ENCODE assay signal across 15 cellular contexts in the genomic region with DNA sequence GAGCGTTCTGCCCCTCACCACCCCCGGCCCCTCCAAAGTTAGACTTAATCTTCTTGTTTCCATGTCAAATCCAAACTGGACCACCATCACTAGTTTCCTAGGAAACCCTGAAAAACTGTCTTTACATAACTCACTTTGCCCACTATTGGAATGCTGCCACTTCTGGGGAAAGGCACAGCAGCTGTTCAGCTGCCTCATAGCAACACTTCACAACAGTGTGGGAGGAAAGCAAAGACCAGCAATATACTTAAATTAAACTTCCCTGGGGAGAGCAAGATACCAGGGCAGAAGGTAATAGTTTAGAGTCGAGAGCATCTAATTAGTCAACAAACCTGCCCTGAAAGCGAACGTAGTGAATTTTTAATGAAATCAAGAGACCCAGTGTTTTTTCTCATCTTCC.
DNase-seq lines count a peak whose midpoint lies in the region; ATAC-seq, FAIRE-seq and TF ChIP-seq lines count a peak whose summit lies in the region.
"Had no signal": no experiment of that assay in that cellular context is flagged by ENCODE, and none has a peak within 500 bp of the region (broad histone marks: within the 10 kb centered on the region; RNA-seq: fewer than 3 reads in every experiment).

No MANE protein-coding gene starts in this region.

- intact Hi-C loops in endothelial cell of umbilical vein (cut with micrococcal nuclease) (loop anchor here (5.0 kb wide), 5 partner anchors 69 to 1079 kb away; no protein-coding TSS in a partner anchor), posterior cingulate gyrus (cut with DNase I) (loop anchor here (5.0 kb wide), 2 partner anchors 69 to 1094 kb away; no protein-coding TSS in a partner anchor)

- H3K9ac ChIP-seq in endothelial cell of umbilical vein (replicated peaks; ENCODE audit: extremely low read depth, insufficient read depth, low read length): no peak overlapping the region

- no peak overlapping the region for H2AFZ ChIP-seq in endothelial cell of umbilical vein (ENCODE audit: low read depth, low read length)

- H3K4me3 ChIP-seq in endothelial cell of umbilical vein (replicated peaks in 1 of 3; ENCODE audit: insufficient read depth in 1 of 3, low read depth in 1 of 3, low read length in 3 of 3): no peak overlapping the region
- H3K4me3 ChIP-seq: lower lobe of right lung, thyroid gland had no signal

- no peak overlapping the region for H3K4me2 ChIP-seq in endothelial cell of umbilical vein (ENCODE audit: insufficient read depth, low read length)

- no peaks in the 10 kb centered on the region for H3K36me3 ChIP-seq in endothelial cell of umbilical vein (ENCODE audit: control insufficient read depth in 2 of 2, extremely low read depth in 1 of 2, insufficient read depth in 2 of 2, low read length in 2 of 2)
- H3K36me3 ChIP-seq: brain microvascular endothelial cell, lower lobe of right lung, thyroid gland had no signal

- no peaks in the 10 kb centered on the region for H3K27me3 ChIP-seq in endothelial cell of umbilical vein (ENCODE audit: control insufficient read depth in 2 of 2, insufficient read depth in 2 of 2, low read length in 2 of 2)
- H3K27me3 ChIP-seq: brain microvascular endothelial cell, thyroid gland had no signal

- no peaks in the 10 kb centered on the region for H3K9me3 ChIP-seq in endothelial cell of umbilical vein (replicated peaks; ENCODE audit: control insufficient read depth, insufficient read depth, low read length)
- H3K9me3 ChIP-seq: lower lobe of right lung, thyroid gland had no signal

- H3K27ac ChIP-seq in endothelial cell of umbilical vein (ENCODE audit: insufficient read depth, low read depth, low read length): no peak overlapping the region
- H3K27ac ChIP-seq: 22Rv1, brain microvascular endothelial cell, lower lobe of right lung, thyroid gland had no signal

- H4K20me1 ChIP-seq in endothelial cell of umbilical vein (replicated peaks; ENCODE audit: control insufficient read depth, extremely low read depth, insufficient read depth, low read length): no peaks in the 10 kb centered on the region

- CTCF ChIA-PET in endothelial cell of umbilical vein (lab: Charles Lee): interaction anchor here (0.6 to 5.7 kb wide), 27 partner anchors 8 to 1108 kb away, joined by 3 to 64 read pairs (median 4); no protein-coding TSS in a partner anchor

- POLR2A ChIA-PET in endothelial cell of umbilical vein (lab: Charles Lee): no interaction called here

- BruUV-seq in endothelial cell of umbilical vein (replicated peaks; lab: Mats Ljungman, UMichigan): no TSS peak

- no peak for FAIRE-seq in endothelial cell of umbilical vein (lab: Jason Lieb, UNC)

- H3K79me2 ChIP-seq in endothelial cell of umbilical vein (ENCODE audit: control insufficient read depth, insufficient read depth, low read length): no peaks in the 10 kb centered on the region

- no peaks in the 10 kb centered on the region for H3K9me1 ChIP-seq in endothelial cell of umbilical vein (replicated peaks; ENCODE audit: control insufficient read depth, extremely low read depth, insufficient read depth, low read length)

- H3K4me1 ChIP-seq in endothelial cell of umbilical vein (ENCODE audit: control insufficient read depth, extremely low read depth, insufficient read depth, low read length): peaks cover 5% of the 10 kb centered on the region
- H3K4me1 ChIP-seq: lower lobe of right lung, thyroid gland had no signal

- dilution Hi-C loops in endothelial cell of umbilical vein (cut with MboI; ENCODE audit: extremely low pct_ligation_motif_present, low sequenced_read_pairs): no loop called here

- DNase-seq in DMS53 (lab: John Stamatoyannopoulos, UW) (peak; percentile 11), DMS53 treated with DMSO at 0.1 percent for 48 hours (lab: John Stamatoyannopoulos, UW; ENCODE audit: unreplicated experiment) (no peak), NCI-H446 (lab: John Stamatoyannopoulos, UW) (peak; percentile 54 to 80), endothelial cell of umbilical vein (ENCODE audit: low read depth, low spot score) (peak; percentile 55), posterior cingulate gyrus (peak in 7 of 10 donors; percentile 24 to 88 (median 46)), iPS-NIHi7 (ENCODE audit: extremely low spot score) (no peak)
- DNase-seq: activated CD4-positive, alpha-beta T cell treated with anti-CD3 and anti-CD28 coated beads for 36 hours; activated T-cell treated with anti-CD3 and anti-CD28 coated beads, Interleukin-2, amount 50 U/mL, for 72 hours; brain microvascular endothelial cell; lower lobe of right lung; stimulated activated CD4-positive, alpha-beta T cell treated with anti-CD3 and anti-CD28 coated beads, Interleukin-15, amount 100 ng/mL, for 24 hours had no signal

- ATAC-seq in GM21367 (IDR thresholded peaks at IDR 0.05; ENCODE audit: unreplicated experiment) (no peak), GM19035 (IDR thresholded peaks at IDR 0.05; ENCODE audit: unreplicated experiment) (no peak)
- ATAC-seq: activated CD4-positive, alpha-beta T cell treated with anti-CD3 and anti-CD28 coated beads for 36 hours; activated T-cell treated with anti-CD3 and anti-CD28 coated beads, Interleukin-2, amount 50 U/mL, for 72 hours had no signal

- no peak for TF ChIP-seq CTCF in endothelial cell of umbilical vein (IDR thresholded peaks at IDR 0.05; ENCODE audit: extremely low read depth in 1 of 2, insufficient read depth in 1 of 2, low read depth in 1 of 2, low read length in 2 of 2)

- TF ChIP-seq POLR2A in endothelial cell of umbilical vein (IDR thresholded peaks at IDR 0.05; ENCODE audit: low read depth, low read length): no peak

TF ChIP-seq in endothelial cell of umbilical vein, 7 proteins besides CTCF, POLR2A, EP300 and RAD21:
- TF ChIP-seq EZH2 (IDR thresholded peaks at IDR 0.05; ENCODE audit: borderline replicate concordance, low read depth, low read length, severe bottlenecking): no peak
- TF ChIP-seq POLR2AphosphoS5 (IDR thresholded peaks at IDR 0.05; ENCODE audit: insufficient read depth, low read depth, low read length): no peak
- TF ChIP-seq MYC (IDR thresholded peaks at IDR 0.05; ENCODE audit: low read depth, low read length): no peak
- no peak for TF ChIP-seq GATA2 (IDR thresholded peaks at IDR 0.05; ENCODE audit: insufficient read depth, insufficient read length, low read depth, low read length)
- TF ChIP-seq FOS (IDR thresholded peaks at IDR 0.05; ENCODE audit: borderline replicate concordance, insufficient read depth, low read length): no peak
- no peak for TF ChIP-seq JUN (IDR thresholded peaks at IDR 0.05; ENCODE audit: borderline replicate concordance, insufficient read depth, insufficient read length, low read depth)
- TF ChIP-seq, protein P1, sequence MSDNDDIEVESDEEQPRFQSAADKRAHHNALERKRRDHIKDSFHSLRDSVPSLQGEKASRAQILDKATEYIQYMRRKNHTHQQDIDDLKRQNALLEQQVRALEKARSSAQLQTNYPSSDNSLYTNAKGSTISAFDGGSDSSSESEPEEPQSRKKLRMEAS (IDR thresholded peaks at IDR 0.05; ENCODE audit: insufficient read depth, insufficient read length): no peak

Comparison
In these comparisons a context has a peak if more than half of its experiments do, and no peak if none do; other contexts are left out.
1. DNase-seq: peak in DMS53 (single experiment), NCI-H446 (2 of 2), endothelial cell of umbilical vein (single experiment) and posterior cingulate gyrus (7 of 10); none in DMS53 treated with DMSO at 0.1 percent for 48 hours (single experiment) and iPS-NIHi7 (single experiment).